Comparison of ENCODE assay signal across 14 cellular contexts in the genomic region with DNA sequence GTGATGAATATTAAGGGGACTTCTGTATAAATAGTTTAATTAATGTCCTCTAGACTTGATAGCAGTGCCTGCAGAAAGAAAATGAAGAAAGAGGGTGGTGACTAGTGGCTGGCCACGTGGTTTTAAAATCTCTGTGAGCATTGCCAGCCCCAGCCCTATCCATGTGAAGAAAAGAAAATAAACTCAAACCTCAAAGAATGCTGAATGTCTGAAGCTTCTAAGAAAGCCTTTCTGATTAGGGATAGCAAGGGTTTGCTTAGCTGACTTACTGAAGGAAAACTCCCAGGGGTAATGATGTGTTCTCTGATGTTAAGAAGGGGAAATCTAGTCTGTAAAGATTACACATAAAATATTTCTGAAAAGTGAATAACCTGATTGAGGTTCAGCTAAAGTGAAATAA. TPM values are rescaled to one million over a fixed set of nuclear protein-coding genes. Genes with fewer than 3 reads are reported as not detected.
DNase-seq lines count a peak whose midpoint lies in the region; ATAC-seq and TF ChIP-seq lines count a peak whose summit lies in the region.
"Had no signal": no experiment of that assay in that cellular context is flagged by ENCODE, and none has a peak within 500 bp of the region (broad histone marks: within the 10 kb centered on the region; RNA-seq: fewer than 3 reads in every experiment).

No MANE protein-coding gene starts in this region.

- no peak overlapping the region for H4K8ac ChIP-seq in mesendoderm (ENCODE audit: low read depth, low read length)

- H3K23ac ChIP-seq in mesendoderm (ENCODE audit: low read length), result no peak overlapping the region

- H3K4me1 ChIP-seq in HUES48 (ENCODE audit: control insufficient read depth, insufficient read depth, low read length) (peaks cover 46% of the 10 kb centered on the region), mesendoderm (ENCODE audit: control insufficient read depth, low read depth, low read length) (peaks cover 5% of the 10 kb centered on the region), prostate gland (replicated peaks) (peaks cover 2% of the 10 kb centered on the region)
- H3K4me1 ChIP-seq: testis had no signal

- intact Hi-C loops in prostate gland (cut with DNase I), result no loop called here

- H3K27me3 Mint-ChIP-seq in endothelial cell (ENCODE audit: unreplicated experiment), result no peaks in the 10 kb centered on the region
- H3K27me3 Mint-ChIP-seq: central memory CD8-positive, alpha-beta T cell had no signal

- H3K4me1 Mint-ChIP-seq in endothelial cell (ENCODE audit: unreplicated experiment), result peaks cover 48% of the 10 kb centered on the region
- H3K4me1 Mint-ChIP-seq: central memory CD8-positive, alpha-beta T cell had no signal

- H3K56ac ChIP-seq in mesendoderm (ENCODE audit: low read length), result no peak overlapping the region

- H3K4me2 ChIP-seq in mesendoderm (ENCODE audit: low read length), result no peak overlapping the region

- H3K4ac ChIP-seq in mesendoderm (ENCODE audit: low read depth, low read length), result no peak overlapping the region

- no peak overlapping the region for H4K5ac ChIP-seq in mesendoderm (ENCODE audit: low read length)

- no peak overlapping the region for H3K4me3 ChIP-seq in HUES48 (ENCODE audit: low read depth, low read length)
- H3K4me3 ChIP-seq in mesendoderm (ENCODE audit: low read length), result no peak overlapping the region
- H3K4me3 ChIP-seq in prostate gland, result no peak overlapping the region
- H3K4me3 ChIP-seq: testis had no signal

- peaks cover 9% of the 10 kb centered on the region for H3K79me1 ChIP-seq in mesendoderm (ENCODE audit: low read length)

- no peak overlapping the region for H3K18ac ChIP-seq in mesendoderm (ENCODE audit: low read length)

- H3K4me3 Mint-ChIP-seq in endothelial cell (ENCODE audit: unreplicated experiment), result no peak overlapping the region
- H3K4me3 Mint-ChIP-seq: central memory CD8-positive, alpha-beta T cell had no signal

- no peak overlapping the region for H2BK15ac ChIP-seq in mesendoderm (replicated peaks; ENCODE audit: low read depth)

- H3K27me3 ChIP-seq in HUES48 (ENCODE audit: control insufficient read depth, insufficient read depth, low read length) (no peaks in the 10 kb centered on the region), mesendoderm (ENCODE audit: insufficient read depth, low read length, poor library complexity) (no peaks in the 10 kb centered on the region), prostate gland (replicated peaks; ENCODE audit: insufficient read depth) (no peaks in the 10 kb centered on the region)
- H3K27me3 ChIP-seq: testis had no signal

- no peak overlapping the region for H2AK5ac ChIP-seq in mesendoderm (ENCODE audit: low read length)

- no peak overlapping the region for H3K9ac ChIP-seq in HUES48 (ENCODE audit: low read depth, low read length)
- no peak overlapping the region for H3K9ac ChIP-seq in mesendoderm (ENCODE audit: low read length)

- no peaks in the 10 kb centered on the region for H3K9me3 Mint-ChIP-seq in endothelial cell (ENCODE audit: unreplicated experiment)
- H3K9me3 Mint-ChIP-seq: central memory CD8-positive, alpha-beta T cell had no signal

- no peak overlapping the region for H2BK120ac ChIP-seq in mesendoderm (ENCODE audit: low read depth, low read length)

- no peak overlapping the region for H2BK5ac ChIP-seq in mesendoderm (ENCODE audit: low read length)

- no peaks in the 10 kb centered on the region for H3K36me3 Mint-ChIP-seq in endothelial cell (ENCODE audit: low read depth, unreplicated experiment)

- TF ChIP-seq POLR2A in prostate gland (IDR thresholded peaks at IDR 0.05), result no peak

- no peaks in the 10 kb centered on the region for H3K36me3 ChIP-seq in HUES48 (ENCODE audit: control insufficient read depth, insufficient read depth, low read length)
- no peaks in the 10 kb centered on the region for H3K36me3 ChIP-seq in mesendoderm (ENCODE audit: control insufficient read depth, insufficient read depth, low read length)
- H3K36me3 ChIP-seq in prostate gland, result no peaks in the 10 kb centered on the region

- peaks cover 40% of the 10 kb centered on the region for H3K79me2 ChIP-seq in mesendoderm (ENCODE audit: control insufficient read depth, insufficient read depth, low read length)

- no peak for ATAC-seq in HG03460 (IDR thresholded peaks at IDR 0.05; ENCODE audit: unreplicated experiment)

- peak overlapping the region; percentile 22 for H3K27ac Mint-ChIP-seq in endothelial cell (ENCODE audit: unreplicated experiment)

- H3K27ac ChIP-seq in HUES48 (ENCODE audit: low read depth, low read length) (peak overlapping the region; percentile 7), mesendoderm (ENCODE audit: low read depth, low read length) (no peak overlapping the region), prostate gland (no peak overlapping the region)
- H3K27ac ChIP-seq: C4-2B, testis had no signal

- WGBS in mesendoderm (ENCODE audit: extremely low coverage, insufficient coverage, low lambda C conversion rate), result no CpG with 5 or more reads among the region's 1 CpG
- 18% methylated on average over 1 of the region's 1 CpG for WGBS in prostate gland

- H3K9me3 ChIP-seq in HUES48 (ENCODE audit: control insufficient read depth, insufficient read depth, low read length), result no peaks in the 10 kb centered on the region
- no peaks in the 10 kb centered on the region for H3K9me3 ChIP-seq in prostate gland
- H3K9me3 ChIP-seq: testis had no signal

- DNase-seq in AG08395 (ENCODE audit: low spot score), result peak; percentile 48
- no peak for DNase-seq in endothelial cell (ENCODE audit: low spot score)
- peak; percentile 37 for DNase-seq in mesendoderm
- DNase-seq in prostate gland (ENCODE audit: low spot score), result no peak
- no peak for DNase-seq in NCI-H748 treated with DMSO at 0.1 percent for 48 hours (lab: John Stamatoyannopoulos, UW)
- no peak for DNase-seq in cerebellar cortex (ENCODE audit: low spot score)
- DNase-seq: H7, MM.1S, NCI-H446, testis had no signal

- TF ChIP-seq CTCF in endothelial cell (IDR thresholded peaks at IDR 0.05; ENCODE audit: unreplicated experiment), result no peak
- TF ChIP-seq CTCF in prostate gland (IDR thresholded peaks at IDR 0.05), result no peak

RNA-seq across cellular contexts. Expression of gene ADGRL2, which starts 31.8 kb away (rescaled TPM):
- total RNA-seq in endothelial cell (ENCODE audit: unreplicated experiment) (85.4 TPM), prostate gland (10 to 100 TPM; 34.0 to 54.0 TPM)
- 102 TPM for polyA plus RNA-seq in mesendoderm (2013, experiment 1 of 2)
- 104 TPM for polyA plus RNA-seq in mesendoderm (2013, experiment 2 of 2)

Comparison
In these comparisons a context has a peak if more than half of its experiments do, and no peak if none do; other contexts are left out.
1. DNase-seq: peak in AG08395 (single experiment) and mesendoderm (single experiment); none in endothelial cell (single experiment), prostate gland (single experiment), NCI-H748 treated with DMSO at 0.1 percent for 48 hours (single experiment) and cerebellar cortex (single experiment).